9 cellular contexts compared by ENCODE assay signal in the genomic region with DNA sequence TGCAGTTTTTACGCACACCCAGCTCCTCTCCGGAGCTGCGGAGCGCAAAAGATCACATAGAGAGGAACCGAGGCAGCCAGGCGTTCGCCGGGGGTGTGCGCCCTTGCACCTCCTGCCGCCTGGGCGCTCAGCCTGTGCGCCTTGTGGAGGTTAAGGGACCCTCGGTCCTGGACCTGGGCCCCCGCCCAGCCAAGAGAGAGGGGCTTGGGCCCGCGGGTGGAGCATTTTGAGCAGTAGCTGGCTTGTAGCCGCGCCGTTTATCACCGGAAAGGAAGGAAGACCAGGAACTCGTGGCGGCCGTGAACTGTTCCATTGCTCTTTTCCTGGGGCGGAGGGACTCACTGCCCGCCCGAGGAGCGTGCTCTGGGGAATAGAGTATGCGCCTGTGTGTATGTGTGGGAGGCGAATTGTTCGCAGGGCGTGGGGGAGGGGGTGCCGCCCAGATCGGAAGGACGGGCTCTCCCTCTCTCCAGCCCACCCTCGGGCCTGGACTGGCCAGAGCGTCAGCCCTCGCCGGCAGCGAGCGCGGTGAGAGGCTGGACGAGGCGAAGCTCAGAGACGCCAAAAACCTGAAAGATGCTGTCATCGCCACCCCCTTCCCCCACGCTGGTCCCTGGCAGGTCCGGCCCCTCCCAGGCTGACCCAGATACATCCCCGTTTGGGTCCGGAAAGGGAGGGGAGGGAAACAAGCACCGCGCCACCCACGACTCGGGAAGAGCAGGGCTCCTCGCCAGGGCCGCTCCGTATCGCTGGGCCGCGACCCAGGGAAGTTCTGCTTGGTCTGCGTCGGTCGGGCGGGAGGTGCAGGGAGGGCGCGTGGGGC. TPM values are rescaled to one million over a fixed set of nuclear protein-coding genes. Genes with fewer than 3 reads are reported as not detected.
DNase-seq lines count a peak whose midpoint lies in the region; ATAC-seq and TF ChIP-seq lines count a peak whose summit lies in the region.
"Had no signal": no experiment of that assay in that cellular context is flagged by ENCODE, and none has a peak within 500 bp of the region (broad histone marks: within the 10 kb centered on the region; RNA-seq: fewer than 3 reads in every experiment).

No MANE protein-coding gene starts in this region.

- intact Hi-C loops in Right ventricle myocardium superior (cut with DNase I): no loop called here

- TF ChIP-seq CTCF in progenitor cell of endocrine pancreas (IDR thresholded peaks at IDR 0.05; ENCODE audit: unreplicated experiment): no peak

- peaks cover 88% of the 10 kb centered on the region for H3K27me3 Mint-ChIP-seq in progenitor cell of endocrine pancreas

- peak overlapping the region; percentile 72 for H3K4me3 Mint-ChIP-seq in progenitor cell of endocrine pancreas (ENCODE audit: low read depth)
- H3K4me3 Mint-ChIP-seq: activated T-cell treated with anti-CD3 and anti-CD28 coated beads, Interleukin-2, amount 50 U/mL, for 24 hours had no signal

- DNase-seq in Right ventricle myocardium superior (peak; percentile 53), progenitor cell of endocrine pancreas (ENCODE audit: low spot score, unreplicated experiment) (peak; percentile 13), inferior parietal cortex (ENCODE audit: extremely low spot score) (no peak)
- no peak for DNase-seq in stimulated activated CD8-positive, alpha-beta memory T cell treated with anti-CD3 and anti-CD28 coated beads, Interleukin-4, amount 100 ng/mL, for 48 hours
- DNase-seq: activated T-cell treated with anti-CD3 and anti-CD28 coated beads, Interleukin-2, amount 50 U/mL, for 24 hours had no signal

- no peaks in the 10 kb centered on the region for H3K4me1 ChIP-seq in ES-I3 (ENCODE audit: insufficient read depth, low read length)

- peaks cover 12% of the 10 kb centered on the region for H3K9me3 Mint-ChIP-seq in progenitor cell of endocrine pancreas (ENCODE audit: low read depth)
- H3K9me3 Mint-ChIP-seq: activated T-cell treated with anti-CD3 and anti-CD28 coated beads, Interleukin-2, amount 50 U/mL, for 24 hours had no signal

- H3K36me3 ChIP-seq in ES-I3 (ENCODE audit: insufficient read depth, low read length): no peaks in the 10 kb centered on the region

- peaks cover 12% of the 10 kb centered on the region for H3K4me1 Mint-ChIP-seq in progenitor cell of endocrine pancreas (ENCODE audit: low read depth)

- ATAC-seq in SK-N-SH treated with all-trans-retinoic acid at 6 μM for 48 hours (peak; percentile 69), Right ventricle myocardium superior (ENCODE audit: poor library complexity) (peak; percentile 79), HG02610 (IDR thresholded peaks at IDR 0.05; ENCODE audit: unreplicated experiment) (no peak), GM18520 (IDR thresholded peaks at IDR 0.05; ENCODE audit: unreplicated experiment) (no peak)

- H3K9ac ChIP-seq in ES-I3 (ENCODE audit: low read depth, low read length): peak overlapping the region; percentile 45; the same call in 1 of the 2 replicates

- H3K9me3 ChIP-seq in ES-I3 (ENCODE audit: control insufficient read depth, insufficient read depth, low read length): peaks cover 4% of the 10 kb centered on the region

- H3K27ac Mint-ChIP-seq in progenitor cell of endocrine pancreas: no peak overlapping the region
- H3K27ac Mint-ChIP-seq: activated T-cell treated with anti-CD3 and anti-CD28 coated beads, Interleukin-2, amount 50 U/mL, for 24 hours had no signal

- peaks cover 3% of the 10 kb centered on the region for H3K36me3 Mint-ChIP-seq in progenitor cell of endocrine pancreas (ENCODE audit: insufficient read depth)

TF ChIP-seq in SK-N-SH treated with all-trans-retinoic acid at 6 μM for 48 hours, 23 proteins besides CTCF, POLR2A, EP300 and RAD21:
- TF ChIP-seq BACH2 (CRISPR knock-in tag; IDR thresholded peaks at IDR 0.05; ENCODE audit: borderline replicate concordance): no peak
- TF ChIP-seq ARNTL (CRISPR knock-in tag; IDR thresholded peaks at IDR 0.05; ENCODE audit: borderline replicate concordance, low read depth): no peak
- no peak for TF ChIP-seq PPARA (CRISPR knock-in tag; IDR thresholded peaks at IDR 0.05; ENCODE audit: borderline replicate concordance)
- TF ChIP-seq GLIS3 (CRISPR knock-in tag; IDR thresholded peaks at IDR 0.05): no peak
- TF ChIP-seq ZFP3 (CRISPR knock-in tag; IDR thresholded peaks at IDR 0.05): no peak
- TF ChIP-seq ZNF565 (CRISPR knock-in tag; conservative IDR thresholded peaks at IDR 0.05; ENCODE audit: low read depth): no peak
TF ChIP-seq in SK-N-SH treated with all-trans-retinoic acid at 6 μM for 48 hours: peak in this region for 0.

RNA-seq across cellular contexts. Expression of a gene that starts 1.2 kb away (rescaled TPM):
- total RNA-seq in Right ventricle myocardium superior (not detected), progenitor cell of endocrine pancreas (0.33 and 0.46 TPM in 2 replicates)

Comparison
In these comparisons a context has a peak if more than half of its experiments do, and no peak if none do; other contexts are left out.
1. ATAC-seq: peak in SK-N-SH treated with all-trans-retinoic acid at 6 μM for 48 hours (single experiment) and Right ventricle myocardium superior (single experiment); none in HG02610 (single experiment) and GM18520 (single experiment).
2. DNase-seq: peak in Right ventricle myocardium superior (single experiment) and progenitor cell of endocrine pancreas (single experiment); none in stimulated activated CD8-positive, alpha-beta memory T cell treated with anti-CD3 and anti-CD28 coated beads, Interleukin-4, amount 100 ng/mL, for 48 hours (single experiment) and inferior parietal cortex (single experiment).